23 cellular contexts compared by ENCODE assay signal in the genomic region with DNA sequence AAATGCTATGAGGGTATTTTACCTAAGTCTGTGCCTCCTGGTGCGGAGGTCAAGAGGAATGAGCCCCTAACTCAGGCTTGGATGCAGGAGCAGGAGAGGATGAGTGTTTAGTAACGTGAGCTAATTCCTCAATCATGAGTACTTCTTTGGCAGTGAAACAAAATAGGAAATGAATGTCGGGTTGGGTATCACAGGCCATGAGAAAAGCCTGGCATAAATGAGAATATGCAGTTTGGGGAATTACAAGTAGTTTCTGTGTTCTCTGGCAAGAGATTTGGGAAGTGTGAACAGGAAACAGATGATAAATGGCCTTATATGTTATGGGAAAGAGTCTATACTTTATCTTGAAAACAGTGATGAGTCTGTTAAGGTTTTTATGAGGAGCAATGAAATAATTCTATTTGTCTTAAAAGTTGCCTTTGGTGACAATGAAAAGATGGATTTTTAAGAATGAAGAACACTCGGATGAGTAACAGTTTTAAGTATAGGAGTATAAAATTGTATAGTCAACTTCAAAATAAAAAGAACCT. TPM values are rescaled to one million over a fixed set of nuclear protein-coding genes. Genes with fewer than 3 reads are reported as not detected.
DNase-seq lines count a peak whose midpoint lies in the region; ATAC-seq, FAIRE-seq and TF ChIP-seq lines count a peak whose summit lies in the region.
"Had no signal": no experiment of that assay in that cellular context is flagged by ENCODE, and none has a peak within 500 bp of the region (broad histone marks: within the 10 kb centered on the region; RNA-seq: fewer than 3 reads in every experiment).

No MANE protein-coding gene starts in this region.

- no peak for TF ChIP-seq CTCF in HepG2 (CRISPR knock-in tag; IDR thresholded peaks at IDR 0.05)
- no peak for TF ChIP-seq CTCF in right lobe of liver (IDR thresholded peaks at IDR 0.05)
- no peak for TF ChIP-seq CTCF in fibroblast of pulmonary artery (IDR thresholded peaks at IDR 0.05; ENCODE audit: low read length, missing control alignments)

- DNase-seq in HepG2 (ENCODE audit: low spot score) = no peak
- no peak for DNase-seq in right lobe of liver
- DNase-seq in adipocyte (ENCODE audit: low read depth) = peak; percentile 37
- peak; percentile 58 for DNase-seq in fibroblast of pulmonary artery (ENCODE audit: low read depth)
- DNase-seq in HuH-7 (ENCODE audit: low spot score) = no peak
- DNase-seq in KG1 (lab: John Stamatoyannopoulos, UW) = no peak
- DNase-seq: ACHN; activated CD4-positive, alpha-beta memory T cell treated with anti-CD3 and anti-CD28 coated beads for 36 hours; activated naive CD8-positive, alpha-beta T cell treated with anti-CD3 and anti-CD28 coated beads, Interleukin-2, amount 50 U/mL, for 24 hours; activated T-cell treated with anti-CD3 and anti-CD28 coated beads, Interleukin-2, amount 50 U/mL, for 72 hours; colonic mucosa; erythroblast; GF-D8; kidney glomerular epithelial cell; NCI-H187 treated with DMSO at 0.1 percent for 48 hours; NCI-H526 treated with DMSO at 0.1 percent for 48 hours; nucleus accumbens; sigmoid colon; stimulated activated CD4-positive, alpha-beta T cell treated with anti-CD3 and anti-CD28 coated beads, Interleukin-4, amount 100 ng/mL, for 4 hours had no signal

- in situ Hi-C loops in HepG2 (cut with HindIII; ENCODE audit: extremely low pct_ligation_motif_present, low pct_unique_long_range_greater_than_20kb) = no loop called here

- H3K4me1 ChIP-seq in HepG2 (ENCODE audit: insufficient read depth, low read length) (no peaks in the 10 kb centered on the region), right lobe of liver (no peaks in the 10 kb centered on the region), adipocyte (ENCODE audit: control insufficient read depth, insufficient read depth, low read length) (peaks cover 16% of the 10 kb centered on the region)
- H3K4me1 ChIP-seq: colonic mucosa, sigmoid colon, tibial nerve had no signal

- no peak overlapping the region for H3K27ac ChIP-seq in HepG2 (ENCODE audit: extremely low read length, insufficient read depth, low read length)
- no peak overlapping the region for H3K27ac ChIP-seq in right lobe of liver
- H3K27ac ChIP-seq: colonic mucosa, hepatocyte, sigmoid colon, tibial nerve had no signal

- H3K4me2 ChIP-seq in HepG2 (ENCODE audit: low read depth, low read length) = no peak overlapping the region
- H3K4me2 ChIP-seq: hepatocyte had no signal

- no peak for TF ChIP-seq RAD21 in HepG2 (CRISPR knock-in tag; IDR thresholded peaks at IDR 0.05)

- intact Hi-C loops in HepG2 (cut with micrococcal nuclease; ENCODE audit: unreplicated experiment) = no loop called here
- intact Hi-C loops in right lobe of liver (cut with DNase I) = loop anchor here in 1 of 2 donors (10.0 kb wide), 1 partner anchor 283 kb away; no protein-coding TSS in a partner anchor

- no TSS peak for BruUV-seq in HepG2 (replicated peaks; lab: Mats Ljungman, UMichigan)

- POLR2A ChIA-PET in HepG2 (lab: Yijun Ruan, JAX) = no interaction called here

- WGBS in HepG2 (ENCODE audit: low lambda C conversion rate) = 3% methylated on average over 4 of the region's 4 CpGs
- 64% methylated on average over 4 of the region's 4 CpGs for WGBS in right lobe of liver (ENCODE audit: insufficient coverage, low coverage, low lambda C conversion rate, missing lambda C conversion rate)

- FAIRE-seq in HepG2 (lab: Jason Lieb, UNC) = no peak

- CTCF ChIA-PET in HepG2 (lab: Yijun Ruan, JAX; ENCODE audit: low intra/inter-chr PET ratio, low total read pairs) = no interaction called here

- H3K9ac ChIP-seq in HepG2 (ENCODE audit: insufficient read depth, low read depth, low read length) = no peak overlapping the region
- H3K9ac ChIP-seq in adipocyte (ENCODE audit: low read length) = no peak overlapping the region

- no peaks in the 10 kb centered on the region for H4K20me1 ChIP-seq in HepG2 (ENCODE audit: insufficient read depth, low read length)

- no peaks in the 10 kb centered on the region for H3K27me3 ChIP-seq in HepG2 (ENCODE audit: control insufficient read depth in 1 of 2, insufficient read depth in 2 of 2, low read length in 2 of 2)
- no peaks in the 10 kb centered on the region for H3K27me3 ChIP-seq in right lobe of liver
- no peaks in the 10 kb centered on the region for H3K27me3 ChIP-seq in adipocyte (replicated peaks; ENCODE audit: control insufficient read depth, insufficient read depth, low read length)
- H3K27me3 ChIP-seq: colonic mucosa, hepatocyte, sigmoid colon, tibial nerve had no signal

- TF ChIP-seq EP300 in HepG2 (IDR thresholded peaks at IDR 0.05; ENCODE audit: low read depth in 2 of 2, low read length in 2 of 2) (no peak), HepG2 (CRISPR knock-in tag; IDR thresholded peaks at IDR 0.05; ENCODE audit: borderline replicate concordance) (no peak)

- H3K4me3 ChIP-seq in HepG2 (replicated peaks in 1 of 3; ENCODE audit: insufficient read depth in 1 of 3, low read depth in 2 of 3, low read length in 3 of 3) (no peak overlapping the region), right lobe of liver (no peak overlapping the region), adipocyte (ENCODE audit: low read length) (no peak overlapping the region), fibroblast of pulmonary artery (replicated peaks; ENCODE audit: low read depth, low read length) (no peak overlapping the region)
- H3K4me3 ChIP-seq: colonic mucosa, hepatocyte, sigmoid colon, tibial nerve had no signal

- no peak for ATAC-seq in HepG2
- ATAC-seq in right lobe of liver = no peak
- no peak for ATAC-seq in HG03457 (IDR thresholded peaks at IDR 0.05; ENCODE audit: unreplicated experiment)
- ATAC-seq in stimulated activated memory B cell treated with anti-CD40 and anti-IgM and Interleukin-4, amounts not matched to agents 10 μg/mL and 1 μg/mL and 100 μg/mL, for 72 hours = no peak
- ATAC-seq: activated naive CD8-positive, alpha-beta T cell treated with anti-CD3 and anti-CD28 coated beads, Interleukin-2, amount 50 U/mL, for 24 hours; activated T-cell treated with anti-CD3 and anti-CD28 coated beads, Interleukin-2, amount 50 U/mL, for 72 hours had no signal

- H3K36me3 ChIP-seq in HepG2 (replicated peaks in 1 of 2; ENCODE audit: control insufficient read depth in 1 of 2, insufficient read depth in 2 of 2, low read length in 2 of 2) (no peaks in the 10 kb centered on the region), right lobe of liver (no peaks in the 10 kb centered on the region), adipocyte (ENCODE audit: control insufficient read depth, insufficient read depth, low read length, severe bottlenecking) (no peaks in the 10 kb centered on the region)
- H3K36me3 ChIP-seq: colonic mucosa, sigmoid colon, tibial nerve had no signal

- H2AFZ ChIP-seq in HepG2 (ENCODE audit: low read length) = peak overlapping the region; percentile 33
- H2AFZ ChIP-seq: hepatocyte had no signal

- no peak overlapping the region for H3K4me3 Mint-ChIP-seq in stimulated activated memory B cell treated with anti-CD40 and anti-IgM and Interleukin-4, amounts not matched to agents 10 μg/mL and 1 μg/mL and 100 μg/mL, for 72 hours
- H3K4me3 Mint-ChIP-seq: activated CD4-positive, alpha-beta memory T cell treated with anti-CD3 and anti-CD28 coated beads for 36 hours; activated naive CD8-positive, alpha-beta T cell treated with anti-CD3 and anti-CD28 coated beads, Interleukin-2, amount 50 U/mL, for 24 hours; activated T-cell treated with anti-CD3 and anti-CD28 coated beads, Interleukin-2, amount 50 U/mL, for 72 hours had no signal

- H3K79me2 ChIP-seq in HepG2 (ENCODE audit: insufficient read depth, low read length) = no peaks in the 10 kb centered on the region
- H3K79me2 ChIP-seq: hepatocyte had no signal

- TF ChIP-seq POLR2A in HepG2 (IDR thresholded peaks at IDR 0.05; ENCODE audit: insufficient read depth in 1 of 2, low read depth in 2 of 2, low read length in 2 of 2) (no peak), right lobe of liver (IDR thresholded peaks at IDR 0.05) (no peak)

- H3K4me1 Mint-ChIP-seq in stimulated activated memory B cell treated with anti-CD40 and anti-IgM and Interleukin-4, amounts not matched to agents 10 μg/mL and 1 μg/mL and 100 μg/mL, for 72 hours = no peaks in the 10 kb centered on the region
- H3K4me1 Mint-ChIP-seq: activated naive CD8-positive, alpha-beta T cell treated with anti-CD3 and anti-CD28 coated beads, Interleukin-2, amount 50 U/mL, for 24 hours had no signal

- H3K27ac Mint-ChIP-seq in stimulated activated memory B cell treated with anti-CD40 and anti-IgM and Interleukin-4, amounts not matched to agents 10 μg/mL and 1 μg/mL and 100 μg/mL, for 72 hours = no peak overlapping the region
- H3K27ac Mint-ChIP-seq: activated CD4-positive, alpha-beta memory T cell treated with anti-CD3 and anti-CD28 coated beads for 36 hours; activated naive CD8-positive, alpha-beta T cell treated with anti-CD3 and anti-CD28 coated beads, Interleukin-2, amount 50 U/mL, for 24 hours; activated T-cell treated with anti-CD3 and anti-CD28 coated beads, Interleukin-2, amount 50 U/mL, for 72 hours had no signal

- no peaks in the 10 kb centered on the region for H3K9me3 Mint-ChIP-seq in stimulated activated memory B cell treated with anti-CD40 and anti-IgM and Interleukin-4, amounts not matched to agents 10 μg/mL and 1 μg/mL and 100 μg/mL, for 72 hours
- H3K9me3 Mint-ChIP-seq: activated CD4-positive, alpha-beta memory T cell treated with anti-CD3 and anti-CD28 coated beads for 36 hours; activated naive CD8-positive, alpha-beta T cell treated with anti-CD3 and anti-CD28 coated beads, Interleukin-2, amount 50 U/mL, for 24 hours; activated T-cell treated with anti-CD3 and anti-CD28 coated beads, Interleukin-2, amount 50 U/mL, for 72 hours had no signal

- H3K36me3 Mint-ChIP-seq in stimulated activated memory B cell treated with anti-CD40 and anti-IgM and Interleukin-4, amounts not matched to agents 10 μg/mL and 1 μg/mL and 100 μg/mL, for 72 hours = no peaks in the 10 kb centered on the region
- H3K36me3 Mint-ChIP-seq: activated CD4-positive, alpha-beta memory T cell treated with anti-CD3 and anti-CD28 coated beads for 36 hours had no signal

- peaks cover 28% of the 10 kb centered on the region for H3K27me3 Mint-ChIP-seq in stimulated activated memory B cell treated with anti-CD40 and anti-IgM and Interleukin-4, amounts not matched to agents 10 μg/mL and 1 μg/mL and 100 μg/mL, for 72 hours

- H3K9me3 ChIP-seq in HepG2 (ENCODE audit: low read length) (no peaks in the 10 kb centered on the region), right lobe of liver (no peaks in the 10 kb centered on the region), adipocyte (ENCODE audit: control insufficient read depth, low read length) (no peaks in the 10 kb centered on the region)
- H3K9me3 ChIP-seq: colonic mucosa, sigmoid colon, tibial nerve had no signal

RNA-seq across cellular contexts. Expression of a gene that starts 59.0 kb away (rescaled TPM):
- total RNA-seq in HepG2 (2016; rRNA removed; fragmentation: Illumina TruSeq; extraction: Trizol) = 18.8 and 22.2 TPM in 2 replicates
- 4.7 and 5.0 TPM in 2 replicates for total RNA-seq in HepG2 (2016; cell fraction: cytosol; rRNA removed; fragmentation: Illumina TruSeq; extraction: Trizol; ENCODE audit: low read depth)
- total RNA-seq in HepG2 (2016; cell fraction: insoluble cytoplasmic fraction; rRNA removed; fragmentation: Illumina TruSeq; extraction: Trizol) = 19.1 and 22.6 TPM in 2 replicates
- total RNA-seq in HepG2 (2016; cell fraction: membrane; rRNA removed; fragmentation: Illumina TruSeq; extraction: Trizol) = 10.8 and 12.9 TPM in 2 replicates
- 32.3 and 33.0 TPM in 2 replicates for total RNA-seq in HepG2 (2016; cell fraction: nucleus; rRNA removed; fragmentation: Illumina TruSeq; extraction: Trizol)
- polyA plus RNA-seq in HepG2 (2011; rRNA removed) = 27.6 and 28.1 TPM in 2 replicates
- 9.8 and 15.1 TPM in 2 replicates for polyA plus RNA-seq in HepG2 (2011; cell fraction: cytosol; rRNA removed)
- polyA plus RNA-seq in HepG2 (2011; cell fraction: nucleus; rRNA removed) = 43.6 and 59.3 TPM in 2 replicates
- polyA plus RNA-seq in HepG2 (2012) = 23.1 and 25.4 TPM in 2 replicates
- 1.9 and 2.4 TPM in 2 replicates for polyA plus RNA-seq in HepG2 (2016; cell fraction: cytosol; fragmentation: Illumina TruSeq; extraction: Trizol; ENCODE audit: low read depth)
- 24.7 and 26.9 TPM in 2 replicates for polyA plus RNA-seq in HepG2 (2016; cell fraction: insoluble cytoplasmic fraction; fragmentation: Illumina TruSeq; extraction: Trizol; ENCODE audit: low read depth)
- polyA plus RNA-seq in HepG2 (2016; cell fraction: membrane; fragmentation: Illumina TruSeq; extraction: Trizol; ENCODE audit: low read depth) = 6.4 and 7.8 TPM in 2 replicates
- polyA plus RNA-seq in HepG2 (2016; cell fraction: nucleus; fragmentation: Illumina TruSeq; extraction: Trizol; ENCODE audit: insufficient read depth, low read depth) = 45.3 and 49.8 TPM in 2 replicates
- 8.2 and 13.6 TPM in 2 replicates for polyA minus RNA-seq in HepG2 (2011; rRNA and poly(A)+ RNA removed; ENCODE audit: low replicate concordance)
- polyA minus RNA-seq in HepG2 (2011; cell fraction: cytosol; rRNA and poly(A)+ RNA removed) = 13.3 and 13.5 TPM in 2 replicates
- 60.1 and 87.3 TPM in 2 replicates for polyA minus RNA-seq in HepG2 (2011; cell fraction: nucleus; rRNA and poly(A)+ RNA removed)
- 10 to 100 TPM; 12.8 to 19.5 (median 14.9) TPM for total RNA-seq in right lobe of liver

Comparison
In these comparisons a context has a peak if more than half of its experiments do, and no peak if none do; other contexts are left out.
1. DNase-seq: peak in adipocyte (single experiment) and fibroblast of pulmonary artery (single experiment); none in HepG2 (single experiment), right lobe of liver (0 of 3), HuH-7 (single experiment) and KG1 (single experiment).